In the genomic region with DNA sequence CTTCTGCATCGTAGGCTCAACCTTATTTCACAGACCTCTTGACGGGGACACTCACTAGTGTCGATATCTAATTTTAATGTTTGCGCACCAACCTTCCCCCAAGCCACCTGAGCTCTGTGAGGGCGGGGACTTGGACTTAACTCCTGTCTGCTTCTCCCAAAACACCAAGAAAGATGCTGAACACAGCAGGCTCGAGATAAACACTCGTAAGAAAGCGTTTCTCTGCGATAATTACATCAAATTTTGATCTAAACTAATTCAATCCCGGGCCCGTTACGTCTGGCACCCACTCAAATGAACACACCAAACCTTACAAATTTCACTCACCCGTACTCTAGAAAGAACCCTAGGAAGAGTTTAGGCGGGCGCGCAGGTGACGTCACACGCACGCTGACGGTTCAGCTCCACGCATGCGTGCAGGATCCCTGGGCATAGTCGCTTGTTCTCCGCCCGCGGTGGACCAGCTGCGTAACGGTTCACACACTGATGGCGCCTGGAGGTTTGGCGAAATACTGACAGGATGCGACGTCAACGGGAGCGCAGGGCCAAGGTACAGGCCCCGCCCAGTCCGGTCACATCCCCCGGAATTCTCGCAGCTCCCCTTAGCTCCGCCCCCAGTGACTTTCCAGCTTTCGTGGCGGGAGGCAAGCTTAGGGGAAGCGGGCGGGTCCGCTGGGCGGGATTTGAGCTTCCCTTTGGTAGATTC, we compare ENCODE assay signal across 8 cellular contexts. TPM values are rescaled to one million over a fixed set of nuclear protein-coding genes. Genes with fewer than 3 reads are reported as not detected.
A peak's percentile ranks its signal among the peaks of the same experiment; 100 is the strongest.
DNase-seq lines count a peak whose midpoint lies in the region; ATAC-seq, FAIRE-seq and TF ChIP-seq lines count a peak whose summit lies in the region.

A gene with protein sequence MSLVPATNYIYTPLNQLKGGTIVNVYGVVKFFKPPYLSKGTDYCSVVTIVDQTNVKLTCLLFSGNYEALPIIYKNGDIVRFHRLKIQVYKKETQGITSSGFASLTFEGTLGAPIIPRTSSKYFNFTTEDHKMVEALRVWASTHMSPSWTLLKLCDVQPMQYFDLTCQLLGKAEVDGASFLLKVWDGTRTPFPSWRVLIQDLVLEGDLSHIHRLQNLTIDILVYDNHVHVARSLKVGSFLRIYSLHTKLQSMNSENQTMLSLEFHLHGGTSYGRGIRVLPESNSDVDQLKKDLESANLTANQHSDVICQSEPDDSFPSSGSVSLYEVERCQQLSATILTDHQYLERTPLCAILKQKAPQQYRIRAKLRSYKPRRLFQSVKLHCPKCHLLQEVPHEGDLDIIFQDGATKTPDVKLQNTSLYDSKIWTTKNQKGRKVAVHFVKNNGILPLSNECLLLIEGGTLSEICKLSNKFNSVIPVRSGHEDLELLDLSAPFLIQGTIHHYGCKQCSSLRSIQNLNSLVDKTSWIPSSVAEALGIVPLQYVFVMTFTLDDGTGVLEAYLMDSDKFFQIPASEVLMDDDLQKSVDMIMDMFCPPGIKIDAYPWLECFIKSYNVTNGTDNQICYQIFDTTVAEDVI (minus strand): TSS at position 359 of the 706 bp plus-strand sequence. CDS start 32,652 bp downstream, outside the sequence.

- peak; percentile 96 for FAIRE-seq in RCC 7860 (lab: Jason Lieb, UNC)

- H3K4me3 ChIP-seq in esophagus muscularis mucosa (peak within 1 kb of the TSS; percentile 60 to 75 (median 66)), muscle layer of duodenum (ENCODE audit: low read depth in 1 of 2, low read length in 2 of 2) (peak within 1 kb of the TSS; percentile 79 to 81)

- peak within 1 kb of the TSS; percentile 67 for H3K27ac ChIP-seq in KOPT-K1 (ENCODE audit: low read depth, low read length, poor library complexity, severe bottlenecking)
- H3K27ac ChIP-seq in esophagus muscularis mucosa (replicated peaks in 1 of 4): peak within 1 kb of the TSS; percentile 82 to 93 (median 90)
- H3K27ac ChIP-seq in muscle layer of duodenum (ENCODE audit: low read length): peak within 1 kb of the TSS; percentile 78

- H3K4me1 Mint-ChIP-seq in activated T-cell treated with anti-CD3 and anti-CD28 coated beads, Interleukin-2, amount 50 U/mL, for 72 hours (ENCODE audit: low read depth): peaks cover 35% of the 10 kb centered on the region

- H3K27ac Mint-ChIP-seq in activated T-cell treated with anti-CD3 and anti-CD28 coated beads, Interleukin-2, amount 50 U/mL, for 72 hours: peak within 1 kb of the TSS; percentile 99

- no peaks in the 10 kb centered on the region for H3K27me3 Mint-ChIP-seq in activated T-cell treated with anti-CD3 and anti-CD28 coated beads, Interleukin-2, amount 50 U/mL, for 72 hours (ENCODE audit: low read depth)

- H3K36me3 ChIP-seq in KOPT-K1 (ENCODE audit: insufficient read depth, low read length) (peaks cover 18% of the 10 kb centered on the region; the same call in 1 of the 2 replicates), esophagus muscularis mucosa (no peaks in the 10 kb centered on the region), muscle layer of duodenum (ENCODE audit: control insufficient read depth in 1 of 2, insufficient read depth in 2 of 2, low read length in 2 of 2) (no peaks in the 10 kb centered on the region)

- H3K27me3 ChIP-seq in esophagus muscularis mucosa: no peaks in the 10 kb centered on the region
- H3K27me3 ChIP-seq in muscle layer of duodenum (ENCODE audit: low read depth, low read length): no peaks in the 10 kb centered on the region

- TF ChIP-seq CTCF in esophagus muscularis mucosa (IDR thresholded peaks at IDR 0.05): peak in 1 of 3 experiments; percentile 13

- TF ChIP-seq POLR2A in esophagus muscularis mucosa (IDR thresholded peaks at IDR 0.05; ENCODE audit: low read depth): no peak

- no peaks in the 10 kb centered on the region for H3K9me3 Mint-ChIP-seq in activated T-cell treated with anti-CD3 and anti-CD28 coated beads, Interleukin-2, amount 50 U/mL, for 72 hours

- H3K4me1 ChIP-seq in esophagus muscularis mucosa (peaks cover 9 to 21% (median 16%) of the 10 kb centered on the region in 4 donors), muscle layer of duodenum (ENCODE audit: control insufficient read depth in 1 of 2, insufficient read depth in 2 of 2, low read length in 2 of 2) (peaks cover 0 to 16% of the 10 kb centered on the region in 2 donors)

- no peaks in the 10 kb centered on the region for H3K9me3 ChIP-seq in KOPT-K1 (ENCODE audit: insufficient read depth, low read length, poor library complexity, severe bottlenecking)
- H3K9me3 ChIP-seq in esophagus muscularis mucosa: no peaks in the 10 kb centered on the region
- no peaks in the 10 kb centered on the region for H3K9me3 ChIP-seq in muscle layer of duodenum (ENCODE audit: control insufficient read depth in 1 of 2, low read length in 2 of 2)

- peak; percentile 99 for ATAC-seq in GM21786 (IDR thresholded peaks at IDR 0.05; ENCODE audit: unreplicated experiment)
- ATAC-seq in activated T-cell treated with anti-CD3 and anti-CD28 coated beads, Interleukin-2, amount 50 U/mL, for 72 hours (replicated peaks in 1 of 2): peak; percentile 99

- H3K36me3 Mint-ChIP-seq in activated T-cell treated with anti-CD3 and anti-CD28 coated beads, Interleukin-2, amount 50 U/mL, for 72 hours (ENCODE audit: insufficient read depth in 2 of 2): peaks cover 7 to 13% of the 10 kb centered on the region in 2 donors

- no peak for TF ChIP-seq EP300 in esophagus muscularis mucosa (IDR thresholded peaks at IDR 0.05)

- under 1% methylated on average over 29 of the region's 45 CpGs for WGBS in esophagus muscularis mucosa

- H3K4me3 Mint-ChIP-seq in activated T-cell treated with anti-CD3 and anti-CD28 coated beads, Interleukin-2, amount 50 U/mL, for 72 hours: peak within 1 kb of the TSS; percentile 96 to 97

- DNase-seq in DMS79 (lab: John Stamatoyannopoulos, UW): peak; percentile 98
- peak; percentile 99 for DNase-seq in RCC 7860 (ENCODE audit: low spot score)
- peak; percentile 94 to 96 for DNase-seq in activated T-cell treated with anti-CD3 and anti-CD28 coated beads, Interleukin-2, amount 50 U/mL, for 72 hours
- peak; percentile 99 for DNase-seq in esophagus muscularis mucosa (ENCODE audit: extremely low spot score)
- DNase-seq in stimulated activated CD8-positive, alpha-beta memory T cell treated with anti-CD3 and anti-CD28 coated beads, Interleukin-7, amount 100 ng/mL, for 4 hours (ENCODE audit: low read depth in 2 of 2): peak; percentile 97

- intact Hi-C loops in esophagus muscularis mucosa (cut with DNase I): no loop called here

RNA-seq across cellular contexts. Expression of the gene that starts here (rescaled TPM):
- 10 to 100 TPM; 39.5 to 42.9 TPM for total RNA-seq in activated T-cell treated with anti-CD3 and anti-CD28 coated beads, Interleukin-2, amount 50 U/mL, for 72 hours
- 10 to 100 TPM; 19.4 to 31.6 (median 20.5) TPM for total RNA-seq in esophagus muscularis mucosa

Comparison
In these comparisons a context has a peak if more than half of its experiments do, and no peak if none do; other contexts are left out.
1. Peak in every context shown above with its lines: DNase-seq, ATAC-seq, H3K4me3 ChIP-seq and H3K27ac ChIP-seq.